14 cellular contexts compared by ENCODE assay signal in the genomic region with DNA sequence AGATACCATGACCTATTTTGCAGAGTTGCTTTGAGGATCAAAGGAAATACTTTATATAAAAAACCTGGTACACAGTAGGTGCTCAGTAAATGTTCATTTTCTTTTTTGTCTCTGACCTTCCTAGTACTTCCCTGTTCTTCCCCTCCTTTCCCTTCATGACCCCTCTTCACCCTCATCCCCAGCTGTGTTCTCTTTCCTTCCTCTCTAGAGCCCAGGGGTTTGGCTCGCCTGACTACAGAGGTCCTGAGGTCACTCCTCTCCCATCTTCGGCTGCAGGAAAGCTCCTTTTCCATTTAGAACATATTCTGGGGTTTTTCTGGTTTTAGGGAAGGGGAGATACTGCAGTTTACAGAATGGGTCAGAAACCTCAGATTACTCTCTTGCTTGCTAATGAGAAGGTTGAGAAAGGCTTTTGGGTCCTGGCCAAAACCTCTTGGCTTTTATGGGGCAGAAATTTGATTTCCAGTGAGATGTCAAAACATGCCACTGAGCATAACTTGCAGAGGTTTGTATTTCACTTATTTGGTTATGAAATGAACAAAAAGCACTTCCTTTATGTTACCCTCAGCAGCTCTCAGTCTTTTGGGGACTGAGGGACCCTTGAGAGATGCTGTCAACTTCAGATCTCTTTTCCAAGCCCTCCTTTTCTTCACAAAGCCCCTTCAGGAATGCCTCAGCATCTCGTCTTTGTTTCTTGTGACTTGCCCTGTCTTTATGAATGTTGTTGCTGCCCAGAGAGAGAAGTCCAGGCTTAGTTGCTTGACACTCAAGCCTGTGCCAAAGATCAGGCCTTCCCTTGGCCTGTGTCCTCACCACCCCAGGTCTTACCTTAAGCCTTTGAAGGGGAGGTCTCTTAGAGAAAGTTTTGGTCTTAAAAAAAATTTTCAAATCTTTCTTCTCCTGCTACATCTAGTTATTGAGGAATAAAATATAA.
DNase-seq lines count a peak whose midpoint lies in the region; ATAC-seq and TF ChIP-seq lines count a peak whose summit lies in the region.
"Had no signal": no experiment of that assay in that cellular context is flagged by ENCODE, and none has a peak within 500 bp of the region (broad histone marks: within the 10 kb centered on the region; RNA-seq: fewer than 3 reads in every experiment).

No MANE protein-coding gene starts in this region.

- peaks cover 0 to 9% (median 0%) of the 10 kb centered on the region in 12 donors for H3K9me3 ChIP-seq in heart left ventricle
- no peaks in the 10 kb centered on the region for H3K9me3 ChIP-seq in gastrocnemius medialis

- intact Hi-C loops in heart left ventricle (cut with DNase I), result loop anchor here in 1 of 10 donors (10.0 kb wide), 1 partner anchor 136 kb away; no protein-coding TSS in a partner anchor
- intact Hi-C loops in gastrocnemius medialis (cut with DNase I; ENCODE audit: low total_unique reads), result no loop called here

- TF ChIP-seq POLR2A in heart left ventricle (IDR thresholded peaks at IDR 0.05) (no peak), gastrocnemius medialis (IDR thresholded peaks at IDR 0.05) (no peak)

- peak; percentile 58 for DNase-seq in GM04503 (ENCODE audit: low read depth)
- DNase-seq in amniotic epithelial cell (ENCODE audit: low read depth), result peak; percentile 86
- DNase-seq in heart left ventricle, result peak in 4 of 5 donors; percentile 58 to 67 (median 60)
- DNase-seq in gastrocnemius medialis, result peak; percentile 35 to 44
- DNase-seq in DMS 273 treated with DMSO at 0.1 percent for 48 hours (lab: John Stamatoyannopoulos, UW), result no peak
- DNase-seq: activated CD4-positive, alpha-beta T cell treated with anti-CD3 and anti-CD28 coated beads, Interleukin-2, amount 50 U/mL, for 1 hour; CD8-positive, alpha-beta memory T cell; naive thymus-derived CD4-positive, alpha-beta T cell; NCI-H1105; NCI-H748 treated with DMSO at 0.1 percent for 48 hours; T-helper 1 cell had no signal

- H3K4me1 ChIP-seq in heart left ventricle, result peaks cover 0 to 32% (median 2%) of the 10 kb centered on the region in 12 donors
- peaks cover 0 to 19% of the 10 kb centered on the region in 2 donors for H3K4me1 ChIP-seq in gastrocnemius medialis

- H3K27me3 ChIP-seq in heart left ventricle, result no peaks in the 10 kb centered on the region
- no peaks in the 10 kb centered on the region for H3K27me3 ChIP-seq in gastrocnemius medialis

- H3K27ac ChIP-seq in heart left ventricle (peak overlapping the region; percentile 8 to 75 (median 65)), gastrocnemius medialis (peak overlapping the region; percentile 4 to 75 (median 50))

- H3K4me3 ChIP-seq in heart left ventricle (no peak overlapping the region), gastrocnemius medialis (no peak overlapping the region)

- H3K36me3 ChIP-seq in heart left ventricle (no peaks in the 10 kb centered on the region), gastrocnemius medialis (no peaks in the 10 kb centered on the region)

- 42 to 55% (median 51%) methylated on average over 3 of the region's 3 CpGs for WGBS in heart left ventricle, 4 donors

- in situ Hi-C loops in gastrocnemius medialis (cut with MboI; ENCODE audit: low sequenced_read_pairs in 4 of 4), result no loop called here

- ATAC-seq in heart left ventricle (peak; percentile 78 to 94 (median 88)), gastrocnemius medialis (peak; percentile 51 to 67), HG02981 (IDR thresholded peaks at IDR 0.05; ENCODE audit: unreplicated experiment) (no peak), GM18520 (IDR thresholded peaks at IDR 0.05; ENCODE audit: unreplicated experiment) (no peak), HG03354 (IDR thresholded peaks at IDR 0.05; ENCODE audit: poor library complexity, severe bottlenecking, unreplicated experiment) (no peak)
- ATAC-seq: naive thymus-derived CD4-positive, alpha-beta T cell had no signal

- no peak for TF ChIP-seq CTCF in heart left ventricle (IDR thresholded peaks at IDR 0.05)
- TF ChIP-seq CTCF in gastrocnemius medialis (IDR thresholded peaks at IDR 0.05 in 4 of 5, conservative IDR thresholded peaks at IDR 0.05 in 1 of 5), result no peak

Comparison
In these comparisons a context has a peak if more than half of its experiments do, and no peak if none do; other contexts are left out.
1. ATAC-seq: peak in heart left ventricle (4 of 4) and gastrocnemius medialis (2 of 2); none in HG02981 (single experiment), GM18520 (single experiment) and HG03354 (single experiment).